ENCODE assay signal across 19 cellular contexts in the genomic region with DNA sequence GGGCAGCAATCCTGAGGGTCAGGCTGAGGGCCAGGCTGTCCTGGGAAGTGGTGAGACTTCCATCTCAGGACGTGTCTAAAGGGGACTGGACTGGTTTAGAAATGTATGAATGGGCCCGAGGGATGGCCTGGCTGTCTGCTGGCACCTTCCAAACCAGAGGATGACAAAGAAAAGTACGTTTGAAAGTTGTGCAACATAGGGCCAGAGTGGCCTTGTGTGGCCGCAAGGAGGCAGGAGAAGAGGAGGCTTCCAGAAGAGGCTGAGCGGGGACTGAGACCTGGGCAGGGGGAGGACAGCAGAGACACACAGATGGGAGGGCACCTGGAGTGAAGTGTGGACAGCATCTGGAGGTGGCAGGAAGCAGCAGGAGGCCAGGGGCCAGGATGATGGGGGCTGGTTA. TPM values are rescaled to one million over a fixed set of nuclear protein-coding genes. Genes with fewer than 3 reads are reported as not detected.
DNase-seq lines count a peak whose midpoint lies in the region; ATAC-seq and TF ChIP-seq lines count a peak whose summit lies in the region.
"Had no signal": no experiment of that assay in that cellular context is flagged by ENCODE, and none has a peak within 500 bp of the region (broad histone marks: within the 10 kb centered on the region; RNA-seq: fewer than 3 reads in every experiment).

No MANE protein-coding gene starts in this region.

- intact Hi-C loops in left ventricle myocardium inferior (cut with micrococcal nuclease) = no loop called here

- H3K9me3 Mint-ChIP-seq in activated naive CD4-positive, alpha-beta T cell treated with anti-CD3 and anti-CD28 coated beads, Interleukin-2, amount 50 U/mL, for 24 hours = no peaks in the 10 kb centered on the region
- H3K9me3 Mint-ChIP-seq in effector memory CD8-positive, alpha-beta T cell = no peaks in the 10 kb centered on the region
- H3K9me3 Mint-ChIP-seq in stimulated activated effector memory CD8-positive, alpha-beta T cell treated with anti-CD3 and anti-CD28 coated beads, Interleukin-12 subunit alpha, Interleukin-12 subunit beta, amount 100 ng/mL, for 72 hours = no peaks in the 10 kb centered on the region

- H3K27ac ChIP-seq in left ventricle myocardium inferior (replicated peaks) = no peak overlapping the region

- TF ChIP-seq CTCF in left ventricle myocardium inferior (IDR thresholded peaks at IDR 0.05; ENCODE audit: borderline replicate concordance) = no peak

- H3K27me3 Mint-ChIP-seq in activated naive CD4-positive, alpha-beta T cell treated with anti-CD3 and anti-CD28 coated beads, Interleukin-2, amount 50 U/mL, for 24 hours = no peaks in the 10 kb centered on the region
- no peaks in the 10 kb centered on the region for H3K27me3 Mint-ChIP-seq in effector memory CD8-positive, alpha-beta T cell

- H3K4me1 ChIP-seq in left ventricle myocardium inferior = peaks cover 11% of the 10 kb centered on the region

- H3K9me3 ChIP-seq in left ventricle myocardium inferior (replicated peaks) = no peaks in the 10 kb centered on the region

- H3K36me3 ChIP-seq in left ventricle myocardium inferior = peaks cover 37% of the 10 kb centered on the region

- H3K27me3 ChIP-seq in left ventricle myocardium inferior (ENCODE audit: low read depth) = no peaks in the 10 kb centered on the region

- H3K4me3 Mint-ChIP-seq in activated naive CD4-positive, alpha-beta T cell treated with anti-CD3 and anti-CD28 coated beads, Interleukin-2, amount 50 U/mL, for 24 hours = no peak overlapping the region
- peak overlapping the region in 1 of 2 donors; percentile 92 for H3K4me3 Mint-ChIP-seq in effector memory CD8-positive, alpha-beta T cell
- peak overlapping the region; percentile 92 for H3K4me3 Mint-ChIP-seq in stimulated activated effector memory CD8-positive, alpha-beta T cell treated with anti-CD3 and anti-CD28 coated beads, Interleukin-12 subunit alpha, Interleukin-12 subunit beta, amount 100 ng/mL, for 72 hours

- peaks cover 53% of the 10 kb centered on the region for H3K4me1 Mint-ChIP-seq in activated naive CD4-positive, alpha-beta T cell treated with anti-CD3 and anti-CD28 coated beads, Interleukin-2, amount 50 U/mL, for 24 hours
- peaks cover 29 to 41% of the 10 kb centered on the region in 2 donors for H3K4me1 Mint-ChIP-seq in effector memory CD8-positive, alpha-beta T cell (ENCODE audit: low read depth in 2 of 2)
- H3K4me1 Mint-ChIP-seq in stimulated activated effector memory CD8-positive, alpha-beta T cell treated with anti-CD3 and anti-CD28 coated beads, Interleukin-12 subunit alpha, Interleukin-12 subunit beta, amount 100 ng/mL, for 72 hours = peaks cover 54% of the 10 kb centered on the region

- no peak for DNase-seq in activated naive CD4-positive, alpha-beta T cell treated with anti-CD3 and anti-CD28 coated beads, Interleukin-2, amount 50 U/mL, for 16 hours
- peak; percentile 38 for DNase-seq in NOMO-1 treated with dmso at 0.1 percent for 144 hours (lab: John Stamatoyannopoulos, UW; ENCODE audit: unreplicated experiment)
- no peak for DNase-seq in effector memory CD8-positive, alpha-beta T cell
- no peak for DNase-seq in stimulated activated effector memory CD8-positive, alpha-beta T cell treated with anti-CD3 and anti-CD28 coated beads, Interleukin-12 subunit alpha, Interleukin-12 subunit beta, amount 100 ng/mL, for 72 hours (ENCODE audit: low spot score in 2 of 2)
- DNase-seq in left ventricle myocardium inferior = no peak
- no peak for DNase-seq in NCI-H526 treated with DMSO at 0.1 percent for 48 hours (lab: John Stamatoyannopoulos, UW)
- DNase-seq: activated CD8-positive, alpha-beta memory T cell treated with anti-CD3 and anti-CD28 coated beads for 24 hours; AML-193; amygdala; dermis blood vessel endothelial cell; mammary epithelial cell; NCI-H2171; PC-3; stimulated activated CD4-positive, alpha-beta T cell treated with anti-CD3 and anti-CD28 coated beads, Interleukin-1b, Interleukin-23, amount 100 ng/mL, for 48 hours had no signal

- no peak for ATAC-seq in effector memory CD8-positive, alpha-beta T cell (replicated peaks)
- ATAC-seq in stimulated activated effector memory CD8-positive, alpha-beta T cell treated with anti-CD3 and anti-CD28 coated beads, Interleukin-12 subunit alpha, Interleukin-12 subunit beta, amount 100 ng/mL, for 72 hours = no peak
- ATAC-seq in HG03095 (IDR thresholded peaks at IDR 0.05; ENCODE audit: unreplicated experiment) = no peak
- ATAC-seq: PC-3 had no signal

- H3K36me3 Mint-ChIP-seq in activated naive CD4-positive, alpha-beta T cell treated with anti-CD3 and anti-CD28 coated beads, Interleukin-2, amount 50 U/mL, for 24 hours = peaks cover 1% of the 10 kb centered on the region
- peaks cover 23% of the 10 kb centered on the region for H3K36me3 Mint-ChIP-seq in effector memory CD8-positive, alpha-beta T cell (ENCODE audit: insufficient read depth)
- peaks cover 63% of the 10 kb centered on the region for H3K36me3 Mint-ChIP-seq in stimulated activated effector memory CD8-positive, alpha-beta T cell treated with anti-CD3 and anti-CD28 coated beads, Interleukin-12 subunit alpha, Interleukin-12 subunit beta, amount 100 ng/mL, for 72 hours

- H3K27ac Mint-ChIP-seq in activated naive CD4-positive, alpha-beta T cell treated with anti-CD3 and anti-CD28 coated beads, Interleukin-2, amount 50 U/mL, for 24 hours = peak overlapping the region; percentile 2
- peak overlapping the region; percentile 96 to 97 for H3K27ac Mint-ChIP-seq in effector memory CD8-positive, alpha-beta T cell
- peak overlapping the region; percentile 79 for H3K27ac Mint-ChIP-seq in stimulated activated effector memory CD8-positive, alpha-beta T cell treated with anti-CD3 and anti-CD28 coated beads, Interleukin-12 subunit alpha, Interleukin-12 subunit beta, amount 100 ng/mL, for 72 hours

- H3K4me3 ChIP-seq in left ventricle myocardium inferior = no peak overlapping the region

RNA-seq across cellular contexts. Expression of gene SYTL1, which starts 2.6 kb away (rescaled TPM):
- 1.1 TPM for total RNA-seq in left ventricle myocardium inferior
- total RNA-seq: dermis blood vessel endothelial cell had no signal

RNA-seq across cellular contexts. Expression of gene TMEM222, which starts 17.2 kb away (rescaled TPM):
- total RNA-seq in left ventricle myocardium inferior = 19.4 TPM

RNA-seq across cellular contexts. Expression of gene MAP3K6, which starts 27.5 kb away (rescaled TPM):
- total RNA-seq in left ventricle myocardium inferior = 45.2 TPM

RNA-seq across cellular contexts. Expression of gene FCN3, which starts 35.4 kb away (rescaled TPM):
- 27.3 TPM for total RNA-seq in left ventricle myocardium inferior
- total RNA-seq: dermis blood vessel endothelial cell; G401; M059J; mammary epithelial cell; PC-3; T-helper 1 cell treated with Interleukin-12 subunit alpha and Interleukin-12 subunit beta and Interleukin-4 antibody, amounts not matched to agents 30 ng/mL and 1 ng/mL, for 36 hours had no signal

RNA-seq across cellular contexts. Expression of gene CD164L2, which starts 43.9 kb away (rescaled TPM):
- total RNA-seq in left ventricle myocardium inferior = not detected
- total RNA-seq: dermis blood vessel endothelial cell; G401; M059J; T-helper 1 cell treated with Interleukin-12 subunit alpha and Interleukin-12 subunit beta and Interleukin-4 antibody, amounts not matched to agents 30 ng/mL and 1 ng/mL, for 36 hours had no signal

Comparison
In these comparisons a context has a peak if more than half of its experiments do, and no peak if none do; other contexts are left out.
1. H3K27ac Mint-ChIP-seq: peak in every context shown above with its lines; median percentile 96 in effector memory CD8-positive, alpha-beta T cell; 79 in stimulated activated effector memory CD8-positive, alpha-beta T cell treated with anti-CD3 and anti-CD28 coated beads, Interleukin-12 subunit alpha, Interleukin-12 subunit beta, amount 100 ng/mL, for 72 hours; 2 in activated naive CD4-positive, alpha-beta T cell treated with anti-CD3 and anti-CD28 coated beads, Interleukin-2, amount 50 U/mL, for 24 hours.